Comparison of ENCODE assay signal across 14 cellular contexts in genomic region chr18:25231327-25231691, GRCh38.
DNase-seq lines count a peak whose midpoint lies in the region; ATAC-seq and TF ChIP-seq lines count a peak whose summit lies in the region.
"Had no signal": no experiment of that assay in that cellular context is flagged by ENCODE, and none has a peak within 500 bp of the region (broad histone marks: within the 10 kb centered on the region; RNA-seq: fewer than 3 reads in every experiment).

No MANE protein-coding gene starts in this region.

- no peak overlapping the region for H2BK15ac ChIP-seq in mesendoderm (replicated peaks; ENCODE audit: low read depth)

- no peak overlapping the region for H3K4me3 ChIP-seq in mesendoderm (ENCODE audit: low read length)
- peak overlapping the region; percentile 59 for H3K4me3 ChIP-seq in thoracic aorta
- H3K4me3 ChIP-seq: PC-9 had no signal

- no peak overlapping the region for H2BK120ac ChIP-seq in mesendoderm (ENCODE audit: low read depth, low read length)

- H3K56ac ChIP-seq in mesendoderm (ENCODE audit: low read length), result no peak overlapping the region

- DNase-seq in NCI-H1694 (lab: John Stamatoyannopoulos, UW), result peak; percentile 51
- DNase-seq in cerebellum (ENCODE audit: low spot score), result peak; percentile 57
- no peak for DNase-seq in mesendoderm
- no peak for DNase-seq in thoracic aorta (ENCODE audit: low spot score)
- DNase-seq in activated CD4-positive, alpha-beta T cell treated with anti-CD3 and anti-CD28 coated beads, Interleukin-2, amount 50 U/mL, for 1 hour, result no peak
- no peak for DNase-seq in activated naive CD4-positive, alpha-beta T cell treated with Interleukin-2 at 50 U/mL for 16 hours
- DNase-seq in GM03348 (ENCODE audit: low spot score), result no peak
- DNase-seq: central memory CD4-positive, alpha-beta T cell; DMS53; H7; naive thymus-derived CD8-positive, alpha-beta T cell; NCI-H1105; PC-9 had no signal

- no peaks in the 10 kb centered on the region for H3K79me2 ChIP-seq in mesendoderm (ENCODE audit: control insufficient read depth, insufficient read depth, low read length)

- H3K9ac ChIP-seq in mesendoderm (ENCODE audit: low read length), result no peak overlapping the region

- no peaks in the 10 kb centered on the region for H3K9me3 ChIP-seq in thoracic aorta

- no CpG with 5 or more reads among the region's 5 CpGs for WGBS in mesendoderm (ENCODE audit: extremely low coverage, insufficient coverage, low lambda C conversion rate)

- H4K8ac ChIP-seq in mesendoderm (ENCODE audit: low read depth, low read length), result no peak overlapping the region

- H4K5ac ChIP-seq in mesendoderm (ENCODE audit: low read length), result no peak overlapping the region

- ATAC-seq in thoracic aorta (ENCODE audit: insufficient number of reproducible peaks, low FRiP score, low read depth), result no peak
- no peak for ATAC-seq in HG03342 (IDR thresholded peaks at IDR 0.05; ENCODE audit: unreplicated experiment)
- ATAC-seq: naive thymus-derived CD8-positive, alpha-beta T cell had no signal

- H2BK5ac ChIP-seq in mesendoderm (ENCODE audit: low read length), result peak overlapping the region; percentile 26

- H3K27me3 ChIP-seq in mesendoderm (ENCODE audit: insufficient read depth, low read length, poor library complexity) (no peaks in the 10 kb centered on the region), thoracic aorta (replicated peaks; ENCODE audit: insufficient read depth) (no peaks in the 10 kb centered on the region)

- H2AK5ac ChIP-seq in mesendoderm (ENCODE audit: low read length), result no peak overlapping the region

- H3K4me1 ChIP-seq in mesendoderm (ENCODE audit: control insufficient read depth, low read depth, low read length), result peaks cover 12% of the 10 kb centered on the region
- peaks cover 12 to 31% of the 10 kb centered on the region in 2 donors for H3K4me1 ChIP-seq in thoracic aorta (ENCODE audit: control insufficient read depth in 1 of 2, low read depth in 2 of 2)

- H3K23ac ChIP-seq in mesendoderm (ENCODE audit: low read length), result no peak overlapping the region

- H3K4me2 ChIP-seq in mesendoderm (ENCODE audit: low read length), result no peak overlapping the region
- H3K4me2 ChIP-seq: PC-9 had no signal

- no peaks in the 10 kb centered on the region for H3K79me1 ChIP-seq in mesendoderm (ENCODE audit: low read length)

- H3K27ac ChIP-seq in mesendoderm (ENCODE audit: low read depth, low read length) (no peak overlapping the region), thoracic aorta (peak overlapping the region; percentile 62 to 81)
- H3K27ac ChIP-seq: PC-9 had no signal

- H3K36me3 ChIP-seq in mesendoderm (ENCODE audit: control insufficient read depth, insufficient read depth, low read length) (peaks cover 1% of the 10 kb centered on the region), thoracic aorta (no peaks in the 10 kb centered on the region)

- H3K18ac ChIP-seq in mesendoderm (ENCODE audit: low read length), result peak overlapping the region; percentile 1

- no peak for TF ChIP-seq CTCF in thoracic aorta (IDR thresholded peaks at IDR 0.05)

- no peak overlapping the region for H3K4ac ChIP-seq in mesendoderm (ENCODE audit: low read depth, low read length)

Comparison
In these comparisons a context has a peak if more than half of its experiments do, and no peak if none do; other contexts are left out.
1. DNase-seq: peak in NCI-H1694 (single experiment) and cerebellum (single experiment); none in mesendoderm (single experiment), thoracic aorta (single experiment), activated CD4-positive, alpha-beta T cell treated with anti-CD3 and anti-CD28 coated beads, Interleukin-2, amount 50 U/mL, for 1 hour (single experiment), activated naive CD4-positive, alpha-beta T cell treated with Interleukin-2 at 50 U/mL for 16 hours (single experiment) and GM03348 (single experiment).